In the genomic region with DNA sequence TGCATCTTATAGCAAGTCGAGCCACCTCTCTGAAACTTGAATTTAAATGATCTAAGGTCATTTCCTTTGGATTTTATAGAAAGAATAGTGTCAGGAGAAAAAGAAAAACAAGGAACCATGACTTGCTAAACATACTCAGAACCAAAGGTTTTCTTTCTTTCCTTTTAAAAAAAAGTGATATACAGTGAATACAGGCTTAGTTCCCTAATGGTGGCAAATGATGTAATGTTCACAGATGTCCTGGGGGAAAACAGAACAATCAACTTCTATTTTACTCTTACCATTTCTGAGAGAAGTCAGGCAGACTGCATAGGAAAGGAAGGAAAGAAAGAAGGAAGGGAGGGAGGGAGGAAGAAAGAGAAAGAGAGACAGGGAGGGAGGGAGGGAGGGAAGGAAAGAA, we compare ENCODE assay signal across 17 cellular contexts. TPM values are rescaled to one million over a fixed set of nuclear protein-coding genes. Genes with fewer than 3 reads are reported as not detected.
DNase-seq lines count a peak whose midpoint lies in the region; ATAC-seq, FAIRE-seq and TF ChIP-seq lines count a peak whose summit lies in the region.
"Had no signal": no experiment of that assay in that cellular context is flagged by ENCODE, and none has a peak within 500 bp of the region (broad histone marks: within the 10 kb centered on the region; RNA-seq: fewer than 3 reads in every experiment).

No MANE protein-coding gene starts in this region.

- CTCF ChIA-PET in activated CD4-positive, alpha-beta memory T cell treated with anti-CD3 and anti-CD28 coated beads for 36 hours (lab: Charles Lee) = no interaction called here
- CTCF ChIA-PET in activated CD4-positive, alpha-beta memory T cell treated with anti-CD3 and anti-CD28 coated beads, Interleukin-2, amount 10 ng/mL, durations not matched to agents 7 days and 5 days (lab: Charles Lee) = no interaction called here
- CTCF ChIA-PET in GM12878 (lab: Yijun Ruan, JAX) = no interaction called here

- peak overlapping the region; percentile 95 for H3K27ac ChIP-seq in Karpas-422 (ENCODE audit: low read length)
- H3K27ac ChIP-seq in GM12878 (ENCODE audit: control insufficient read depth, insufficient read depth) = peak overlapping the region; percentile 82
- peak overlapping the region in 1 of 2 donors; percentile 33 for H3K27ac ChIP-seq in ascending aorta
- no peak overlapping the region for H3K27ac ChIP-seq in colonic mucosa

- peaks cover 95% of the 10 kb centered on the region for H3K4me1 ChIP-seq in Karpas-422 (ENCODE audit: low read length)
- H3K4me1 ChIP-seq in GM12878 (ENCODE audit: control insufficient read depth, insufficient read depth, low read length) = peaks cover 53% of the 10 kb centered on the region
- peaks cover 3 to 30% of the 10 kb centered on the region in 2 donors for H3K4me1 ChIP-seq in ascending aorta
- H3K4me1 ChIP-seq in colonic mucosa = peaks cover 3% of the 10 kb centered on the region

- no peak for TF ChIP-seq EP300 in GM12878 (IDR thresholded peaks at IDR 0.05; ENCODE audit: borderline replicate concordance in 1 of 2, control insufficient read depth in 1 of 2, low read depth in 2 of 2, low read length in 2 of 2)

- intact Hi-C loops in activated CD4-positive, alpha-beta memory T cell treated with anti-CD3 and anti-CD28 coated beads for 36 hours (cut with micrococcal nuclease) = loop anchor here (5.0 kb wide), 1 partner anchor 55 kb away; the partner anchor contains the start of gene ST6GAL1
- intact Hi-C loops in GM12878 (cut with micrococcal nuclease; ENCODE audit: unreplicated experiment) (loop anchor here (5.0 kb wide), 2 partner anchors 40 to 55 kb away; partner anchors contain the start of gene ST6GAL1), sciatic nerve (cut with DNase I) (no loop called here), ascending aorta (cut with DNase I) (no loop called here), colonic mucosa (cut with DNase I) (no loop called here)

- in situ Hi-C loops in GM12878 (cut with MboI) = no loop called here

- H3K9ac ChIP-seq in Karpas-422 (ENCODE audit: low read length) (peak overlapping the region; percentile 74), GM12878 (ENCODE audit: control insufficient read depth, insufficient read depth, low read length) (peak overlapping the region; percentile 53), colonic mucosa (ENCODE audit: low read depth in 2 of 2, low read length in 2 of 2) (no peak overlapping the region)

- H3K36me3 ChIP-seq in Karpas-422 (ENCODE audit: insufficient read depth, low read length) (peaks cover 34% of the 10 kb centered on the region), GM12878 (ENCODE audit: control insufficient read depth in 2 of 2, insufficient read depth in 2 of 2, low read length in 1 of 2) (peaks cover 0 to 9% of the 10 kb centered on the region in 2 experiments; a peak in 3 of 4 replicates), ascending aorta (peaks cover 0 to 23% of the 10 kb centered on the region in 2 donors), colonic mucosa (no peaks in the 10 kb centered on the region)

- no peaks in the 10 kb centered on the region for H4K20me1 ChIP-seq in Karpas-422 (ENCODE audit: insufficient read depth, low read depth, low read length)
- H4K20me1 ChIP-seq in GM12878 (ENCODE audit: control insufficient read depth, insufficient read depth) = no peaks in the 10 kb centered on the region

- no peak overlapping the region for H3K4me3 Mint-ChIP-seq in activated CD4-positive, alpha-beta memory T cell treated with anti-CD3 and anti-CD28 coated beads for 36 hours
- no peak overlapping the region for H3K4me3 Mint-ChIP-seq in activated CD4-positive, alpha-beta memory T cell treated with anti-CD3 and anti-CD28 coated beads, Interleukin-2, amount 10 ng/mL, durations not matched to agents 7 days and 5 days
- H3K4me3 Mint-ChIP-seq: activated CD8-positive, alpha-beta memory T cell treated with anti-CD3 and anti-CD28 coated beads, Interleukin-2, amount 10 ng/mL, durations not matched to agents 7 days and 5 days; activated naive CD8-positive, alpha-beta T cell treated with anti-CD3 and anti-CD28 coated beads, Interleukin-2, amount 10 ng/mL, durations not matched to agents 7 days and 5 days had no signal

- peaks cover 68% of the 10 kb centered on the region for H3K79me2 ChIP-seq in Karpas-422 (ENCODE audit: low read length)
- peaks cover 25% of the 10 kb centered on the region for H3K79me2 ChIP-seq in GM12878 (ENCODE audit: control insufficient read depth, insufficient read depth, low read length)

- SMC1A ChIA-PET in GM12878 (lab: Charles Lee; ENCODE audit: uncharacterized antibody, unreplicated experiment) = interaction anchor here (1.0 to 5.6 kb wide), 2 partner anchors 54 to 78 kb away, joined by 3 to 42 read pairs; no protein-coding TSS in a partner anchor

- H3K4me2 ChIP-seq in Karpas-422 (ENCODE audit: low read depth, low read length, poor library complexity, severe bottlenecking) (peak overlapping the region; percentile 81), GM12878 (ENCODE audit: control insufficient read depth, insufficient read depth) (peak overlapping the region; percentile 81)

- no peaks in the 10 kb centered on the region for H3K9me2 ChIP-seq in Karpas-422 (replicated peaks; ENCODE audit: insufficient read depth, low read length)

- H3K27me3 ChIP-seq in Karpas-422 (ENCODE audit: low read length) (no peaks in the 10 kb centered on the region), GM12878 (replicated peaks in 1 of 2; ENCODE audit: control insufficient read depth in 2 of 2, insufficient read depth in 2 of 2, low read length in 1 of 2) (no peaks in the 10 kb centered on the region), ascending aorta (no peaks in the 10 kb centered on the region), colonic mucosa (no peaks in the 10 kb centered on the region)
- H3K27me3 ChIP-seq: tibial artery had no signal

- H3K36me3 Mint-ChIP-seq in activated CD4-positive, alpha-beta memory T cell treated with anti-CD3 and anti-CD28 coated beads for 36 hours = peaks cover 47% of the 10 kb centered on the region
- peaks cover 66% of the 10 kb centered on the region for H3K36me3 Mint-ChIP-seq in activated CD4-positive, alpha-beta memory T cell treated with anti-CD3 and anti-CD28 coated beads, Interleukin-2, amount 10 ng/mL, durations not matched to agents 7 days and 5 days (ENCODE audit: low read depth)

- TF ChIP-seq POLR2A in GM12878 (IDR thresholded peaks at IDR 0.05; ENCODE audit: low read depth, low read length) = no peak

- H3K4me1 Mint-ChIP-seq in activated CD4-positive, alpha-beta memory T cell treated with anti-CD3 and anti-CD28 coated beads for 36 hours (ENCODE audit: low read depth) = peaks cover 50% of the 10 kb centered on the region
- H3K4me1 Mint-ChIP-seq in activated CD4-positive, alpha-beta memory T cell treated with anti-CD3 and anti-CD28 coated beads, Interleukin-2, amount 10 ng/mL, durations not matched to agents 7 days and 5 days = peaks cover 13% of the 10 kb centered on the region

- 0% methylated on average over 1 of the region's 1 CpG for WGBS in GM12878 (ENCODE audit: insufficient coverage, insufficient replicate concordance, low lambda C conversion rate, missing lambda C conversion rate)

- TF ChIP-seq CTCF in GM12878 (IDR thresholded peaks at IDR 0.05 in 2 of 3, conservative IDR thresholded peaks at IDR 0.05 in 1 of 3; ENCODE audit: control insufficient read depth in 2 of 3, extremely low read depth in 1 of 3, insufficient read depth in 1 of 3, low read depth in 3 of 3, low read length in 3 of 3) (no peak), ascending aorta (IDR thresholded peaks at IDR 0.05) (no peak), colonic mucosa (IDR thresholded peaks at IDR 0.05) (no peak)

- H3K4me3 ChIP-seq in Karpas-422 (ENCODE audit: low read length) = peak overlapping the region; percentile 62
- H3K4me3 ChIP-seq in GM12878 = no peak overlapping the region
- H3K4me3 ChIP-seq in ascending aorta = no peak overlapping the region
- H3K4me3 ChIP-seq in colonic mucosa = no peak overlapping the region
- H3K4me3 ChIP-seq: tibial artery had no signal

- DNase-seq in activated CD4-positive, alpha-beta memory T cell treated with anti-CD3 and anti-CD28 coated beads for 36 hours = no peak
- no peak for DNase-seq in activated CD4-positive, alpha-beta memory T cell treated with anti-CD3 and anti-CD28 coated beads, Interleukin-2, amount 10 ng/mL, durations not matched to agents 7 days and 5 days
- peak; percentile 67 for DNase-seq in Karpas-422
- no peak for DNase-seq in GM12878 (ENCODE audit: low read depth, low spot score)
- DNase-seq in sciatic nerve (ENCODE audit: low spot score) = no peak
- no peak for DNase-seq in ascending aorta (ENCODE audit: low spot score in 2 of 2)
- no peak for DNase-seq in NCI-H1694 treated with DMSO at 0.1 percent for 48 hours (lab: John Stamatoyannopoulos, UW)
- no peak for DNase-seq in colonic mucosa
- DNase-seq: activated CD8-positive, alpha-beta memory T cell treated with anti-CD3 and anti-CD28 coated beads, Interleukin-2, amount 10 ng/mL, durations not matched to agents 7 days and 5 days; activated naive CD8-positive, alpha-beta T cell treated with anti-CD3 and anti-CD28 coated beads, Interleukin-2, amount 10 ng/mL, durations not matched to agents 7 days and 5 days; cortex of kidney; DMS53; mammary epithelial cell; NCI-H1105; stimulated activated CD4-positive, alpha-beta T cell treated with anti-CD3 and anti-CD28 coated beads, Interleukin-12 subunit alpha, Interleukin-12 subunit beta, amount 100 ng/mL, for 4 hours; tibial artery had no signal

- no peaks in the 10 kb centered on the region for H3K27me3 Mint-ChIP-seq in activated CD4-positive, alpha-beta memory T cell treated with anti-CD3 and anti-CD28 coated beads for 36 hours
- H3K27me3 Mint-ChIP-seq in activated CD4-positive, alpha-beta memory T cell treated with anti-CD3 and anti-CD28 coated beads, Interleukin-2, amount 10 ng/mL, durations not matched to agents 7 days and 5 days = no peaks in the 10 kb centered on the region
- H3K27me3 Mint-ChIP-seq: activated CD8-positive, alpha-beta memory T cell treated with anti-CD3 and anti-CD28 coated beads, Interleukin-2, amount 10 ng/mL, durations not matched to agents 7 days and 5 days; activated naive CD8-positive, alpha-beta T cell treated with anti-CD3 and anti-CD28 coated beads, Interleukin-2, amount 10 ng/mL, durations not matched to agents 7 days and 5 days had no signal

- RAD21 ChIA-PET in GM12878 (lab: Charles Lee; ENCODE audit: unreplicated experiment) = interaction anchor here (1.3 to 1.6 kb wide), 2 partner anchors 35 to 57 kb away, joined by 4 to 5 read pairs; no protein-coding TSS in a partner anchor

- POLR2A ChIA-PET in activated CD4-positive, alpha-beta memory T cell treated with anti-CD3 and anti-CD28 coated beads for 36 hours (lab: Charles Lee) = no interaction called here
- POLR2A ChIA-PET in activated CD4-positive, alpha-beta memory T cell treated with anti-CD3 and anti-CD28 coated beads, Interleukin-2, amount 10 ng/mL, durations not matched to agents 7 days and 5 days (lab: Charles Lee) = no interaction called here
- POLR2A ChIA-PET in GM12878 (lab: Charles Lee) = no interaction called here

- H3K9me3 Mint-ChIP-seq in activated CD4-positive, alpha-beta memory T cell treated with anti-CD3 and anti-CD28 coated beads for 36 hours = no peaks in the 10 kb centered on the region
- no peaks in the 10 kb centered on the region for H3K9me3 Mint-ChIP-seq in activated CD4-positive, alpha-beta memory T cell treated with anti-CD3 and anti-CD28 coated beads, Interleukin-2, amount 10 ng/mL, durations not matched to agents 7 days and 5 days
- H3K9me3 Mint-ChIP-seq: activated naive CD8-positive, alpha-beta T cell treated with anti-CD3 and anti-CD28 coated beads, Interleukin-2, amount 10 ng/mL, durations not matched to agents 7 days and 5 days had no signal

- ATAC-seq in GM12878 (no peak), sciatic nerve (peak; percentile 64)
- ATAC-seq: activated CD8-positive, alpha-beta memory T cell treated with anti-CD3 and anti-CD28 coated beads, Interleukin-2, amount 10 ng/mL, durations not matched to agents 7 days and 5 days had no signal

- H2AFZ ChIP-seq in Karpas-422 (ENCODE audit: low read length) (no peak overlapping the region), GM12878 (ENCODE audit: control insufficient read depth, low read depth, low read length) (peak overlapping the region; percentile 51)

- no TSS peak for BruUV-seq in GM12878 (replicated peaks; lab: Mats Ljungman, UMichigan)

- H3K27ac Mint-ChIP-seq in activated CD4-positive, alpha-beta memory T cell treated with anti-CD3 and anti-CD28 coated beads for 36 hours = peak overlapping the region; percentile 28
- no peak overlapping the region for H3K27ac Mint-ChIP-seq in activated CD4-positive, alpha-beta memory T cell treated with anti-CD3 and anti-CD28 coated beads, Interleukin-2, amount 10 ng/mL, durations not matched to agents 7 days and 5 days
- H3K27ac Mint-ChIP-seq: activated CD8-positive, alpha-beta memory T cell treated with anti-CD3 and anti-CD28 coated beads, Interleukin-2, amount 10 ng/mL, durations not matched to agents 7 days and 5 days; activated naive CD8-positive, alpha-beta T cell treated with anti-CD3 and anti-CD28 coated beads, Interleukin-2, amount 10 ng/mL, durations not matched to agents 7 days and 5 days had no signal

- FAIRE-seq in GM12878 (lab: Jason Lieb, UNC) = no peak
- FAIRE-seq: A204.1 had no signal

- TF ChIP-seq RAD21 in GM12878 (IDR thresholded peaks at IDR 0.05; ENCODE audit: insufficient read depth, low read depth, low read length) = no peak

- H3K9me3 ChIP-seq in Karpas-422 (ENCODE audit: low read length) (no peaks in the 10 kb centered on the region), GM12878 (replicated peaks; ENCODE audit: control insufficient read depth, insufficient read depth, low read length) (peaks cover 3% of the 10 kb centered on the region; the same call in 1 of the 3 replicates), ascending aorta (no peaks in the 10 kb centered on the region), colonic mucosa (no peaks in the 10 kb centered on the region)
- H3K9me3 ChIP-seq: tibial artery had no signal

RNA-seq across cellular contexts. Expression of gene ST6GAL1, which starts 56.5 kb away (rescaled TPM):
- total RNA-seq in activated CD4-positive, alpha-beta memory T cell treated with anti-CD3 and anti-CD28 coated beads for 36 hours = 100 to 1,000 TPM in 1 of 2 experiments, 10 to 100 TPM in 1; 99.9 to 113 TPM
- 100 to 1,000 TPM; 116 to 128 TPM for total RNA-seq in activated CD4-positive, alpha-beta memory T cell treated with anti-CD3 and anti-CD28 coated beads, Interleukin-2, amount 10 ng/mL, durations not matched to agents 7 days and 5 days
- 304 and 416 TPM in 2 replicates for total RNA-seq in Karpas-422 (2014; rRNA removed; shearing (Covaris generic); ENCODE audit: low replicate concordance)
- total RNA-seq in GM12878 (2013; cell fraction: nucleolus; rRNA removed) = 750 and 754 TPM in 2 replicates
- total RNA-seq in GM12878 (2014; rRNA removed) = 139 and 147 TPM in 2 replicates
- total RNA-seq in GM12878 (2014; rRNA removed; fragmentation: Illumina TruSeq; extraction: Trizol) = 158 and 169 TPM in 2 replicates
- total RNA-seq in GM12878 (2021) = 207 and 220 TPM in 2 replicates
- polyA plus RNA-seq in GM12878 (2011; ENCODE audit: low read depth) = 139 TPM
- 190 and 214 TPM in 2 replicates for polyA plus RNA-seq in GM12878 (2011; rRNA removed)
- polyA plus RNA-seq in GM12878 (2011; cell fraction: cytosol; rRNA removed) = 169 and 192 TPM in 2 replicates
- 106 and 131 TPM in 2 replicates for polyA plus RNA-seq in GM12878 (2011; cell fraction: nucleus; rRNA removed)
- 141 and 183 TPM in 2 replicates for polyA plus RNA-seq in GM12878 (2012)
- polyA plus RNA-seq in GM12878 (2014; fragmentation: Illumina TruSeq; extraction: Trizol) = 248 and 268 TPM in 2 replicates
- 10 to 100 TPM; 74.2 to 75.0 TPM for polyA plus RNA-seq in GM12878 (2014; fragmentation: Nextera tagmentation; extraction: Ambion mirVana)
- polyA plus RNA-seq in GM12878 (2014; rRNA removed) = 163 and 174 TPM in 2 replicates
- 100 to 1,000 TPM; 133 to 135 TPM for polyA plus RNA-seq in GM12878 (2016; fragmentation: Nextera tagmentation; extraction: Ambion mirVana)
- polyA minus RNA-seq in GM12878 (2011; rRNA and poly(A)+ RNA removed) = 310 and 330 TPM in 2 replicates
- polyA minus RNA-seq in GM12878 (2011; cell fraction: cytosol; rRNA and poly(A)+ RNA removed) = 80.6 and 80.9 TPM in 2 replicates
- polyA minus RNA-seq in GM12878 (2011; cell fraction: nucleus; rRNA and poly(A)+ RNA removed) = 116 and 151 TPM in 2 replicates
- 62.6 TPM for total RNA-seq in sciatic nerve
- 59.9 TPM for total RNA-seq in ascending aorta
- 10 to 100 TPM; 57.2 to 81.8 TPM for total RNA-seq in colonic mucosa

Comparison
In these comparisons a context has a peak if more than half of its experiments do, and no peak if none do; other contexts are left out.
1. H3K9ac ChIP-seq: peak in Karpas-422 (single experiment) and GM12878 (single experiment); none in colonic mucosa (0 of 2).
2. intact Hi-C loops: an anchor here in activated CD4-positive, alpha-beta memory T cell treated with anti-CD3 and anti-CD28 coated beads for 36 hours (5.0 kb wide) and GM12878 (5.0 kb wide); none called in sciatic nerve, ascending aorta and colonic mucosa.